In genomic region chr1:241274693-241275092, GRCh38 we compare ENCODE assay signal across 23 cellular contexts.
"Had no signal": no experiment of that assay in that cellular context is flagged by ENCODE, and none has a peak within 500 bp of the region (broad histone marks: within the 10 kb centered on the region; RNA-seq: fewer than 3 reads in every experiment).

No MANE protein-coding gene starts in this region.

- DNase-seq: occipital lobe; ovary; posterior cingulate gyrus; psoas muscle; right cardiac atrium; right lobe of liver; sigmoid colon; small intestine; stimulated activated CD4-positive, alpha-beta T cell treated with anti-CD3 and anti-CD28 coated beads, Interleukin-15, amount 100 ng/mL, for 24 hours; stimulated activated CD4-positive, alpha-beta T cell treated with anti-CD3 and anti-CD28 coated beads, Interleukin-2, amount 100 ng/mL, for 24 hours; stimulated activated CD4-positive, alpha-beta T cell treated with anti-CD3 and anti-CD28 coated beads, Interleukin-2, amount 100 ng/mL, for 48 hours; stimulated activated CD4-positive, alpha-beta T cell treated with anti-CD3 and anti-CD28 coated beads, Interleukin-4, amount 100 ng/mL, for 24 hours; stimulated activated naive B cell treated with anti-CD40 and anti-IgM and Interleukin-4, amounts not matched to agents 10 μg/mL and 1 μg/mL and 100 μg/mL, for 72 hours; stimulated activated naive CD4-positive, alpha-beta T cell treated with Interleukin-2 at 50 U/mL for 16 hours; stomach; thyroid gland; trophoblast cell; upper lobe of left lung had no signal

- H2AFZ ChIP-seq: neural progenitor cell, parathyroid adenoma had no signal

- H3K79me2 ChIP-seq: parathyroid adenoma had no signal

- H3K9me3 ChIP-seq: ovary, psoas muscle, right lobe of liver, thoracic aorta, thyroid gland, vagina had no signal

- H3K27me3 ChIP-seq: neural progenitor cell, ovary, right lobe of liver, sigmoid colon, stomach, thyroid gland, tibial nerve, upper lobe of left lung, vagina had no signal

- H3K4me1 ChIP-seq: neural progenitor cell, parathyroid adenoma, psoas muscle, right lobe of liver, sigmoid colon, stomach, thyroid gland, tibial nerve, upper lobe of left lung, vagina had no signal

- H3K4me3 ChIP-seq: neural progenitor cell, ovary, psoas muscle, right lobe of liver, sigmoid colon, stomach, thoracic aorta, thyroid gland, tibial nerve, upper lobe of left lung, vagina had no signal

- H3K4me2 ChIP-seq: neural progenitor cell had no signal

- H3K27ac ChIP-seq: neural progenitor cell, ovary, parathyroid adenoma, psoas muscle, right lobe of liver, sigmoid colon, stomach, thoracic aorta, thyroid gland, tibial nerve, upper lobe of left lung, vagina had no signal

- H3K36me3 ChIP-seq: neural progenitor cell, ovary, right lobe of liver, sigmoid colon, stomach, thoracic aorta, thyroid gland, tibial nerve, upper lobe of left lung, vagina had no signal

- H3K9ac ChIP-seq: neural progenitor cell, parathyroid adenoma had no signal
